ENCODE assay signal across 39 cellular contexts in genomic region chr2:129441610-129442009, GRCh38.
"Had no signal": no experiment of that assay in that cellular context is flagged by ENCODE, and none has a peak within 500 bp of the region (broad histone marks: within the 10 kb centered on the region; RNA-seq: fewer than 3 reads in every experiment).

No MANE protein-coding gene starts in this region.

- H3K4me3 Mint-ChIP-seq: activated naive CD4-positive, alpha-beta T cell treated with anti-CD3 and anti-CD28 coated beads for 36 hours; activated naive CD4-positive, alpha-beta T cell treated with anti-CD3 and anti-CD28 coated beads, Interleukin-2, amount 10 ng/mL, durations not matched to agents 7 days and 5 days; activated naive CD4-positive, alpha-beta T cell treated with anti-CD3 and anti-CD28 coated beads, Interleukin-2, amount 50 U/mL, for 24 hours; activated naive CD8-positive, alpha-beta T cell; activated naive CD8-positive, alpha-beta T cell treated with anti-CD3 and anti-CD28 coated beads for 36 hours; activated naive CD8-positive, alpha-beta T cell treated with anti-CD3 and anti-CD28 coated beads, Interleukin-2, amount 10 ng/mL, durations not matched to agents 7 days and 5 days; activated naive CD8-positive, alpha-beta T cell treated with anti-CD3 and anti-CD28 coated beads, Interleukin-2, amount 50 U/mL, for 24 hours; activated T-cell treated with anti-CD3 and anti-CD28 coated beads, Interleukin-2, amount 50 U/mL, for 24 hours; activated T-cell treated with anti-CD3 and anti-CD28 coated beads, Interleukin-2, amount 50 U/mL, for 4 hours; activated T-cell treated with anti-CD3 and anti-CD28 coated beads, Interleukin-2, amount 50 U/mL, for 72 hours; activated T-helper 1 cell treated with anti-CD3 and anti-CD28 coated beads, Interleukin-12 subunit alpha, Interleukin-12 subunit beta, Interleukin-2, Interleukin-4 antibody, amounts not matched to agents 30 ng/mL and 10 ng/mL and 1 ng/mL, durations not matched to agents 14 hours and 24 hours and 36 hours; activated T-helper 17 cell treated with anti-CD3 and anti-CD28 coated beads, Interleukin-2, amount 50 U/mL, for 72 hours; brain; central memory CD8-positive, alpha-beta T cell had no signal

- H3K9me3 Mint-ChIP-seq: activated naive CD4-positive, alpha-beta T cell treated with anti-CD3 and anti-CD28 coated beads for 36 hours; activated naive CD4-positive, alpha-beta T cell treated with anti-CD3 and anti-CD28 coated beads, Interleukin-2, amount 50 U/mL, for 24 hours; activated naive CD8-positive, alpha-beta T cell treated with anti-CD3 and anti-CD28 coated beads for 36 hours; activated naive CD8-positive, alpha-beta T cell treated with anti-CD3 and anti-CD28 coated beads, Interleukin-2, amount 10 ng/mL, durations not matched to agents 7 days and 5 days; activated naive CD8-positive, alpha-beta T cell treated with anti-CD3 and anti-CD28 coated beads, Interleukin-2, amount 50 U/mL, for 24 hours; activated T-cell treated with anti-CD3 and anti-CD28 coated beads, Interleukin-2, amount 50 U/mL, for 24 hours; activated T-cell treated with anti-CD3 and anti-CD28 coated beads, Interleukin-2, amount 50 U/mL, for 4 hours; activated T-helper 1 cell treated with anti-CD3 and anti-CD28 coated beads, Interleukin-12 subunit alpha, Interleukin-12 subunit beta, Interleukin-2, Interleukin-4 antibody, amounts not matched to agents 30 ng/mL and 10 ng/mL and 1 ng/mL, durations not matched to agents 14 hours and 24 hours and 36 hours; activated T-helper 2 cell treated with anti-CD3 and anti-CD28 coated beads, Interferon-gamma antibody, Interleukin-2, Interleukin-4, amounts not matched to agents 10 μg/mL and 5 μg/mL and 100 μg/mL, durations not matched to agents 14 hours and 24 hours and 36 hours; brain; central memory CD8-positive, alpha-beta T cell had no signal

- H3K9me3 ChIP-seq: adrenal gland, ascending aorta, body of pancreas, breast epithelium had no signal

- DNase-seq: activated effector memory CD4-positive, alpha-beta T cell treated with anti-CD3 and anti-CD28 coated beads, Interleukin-2, amount 50 U/mL, for 16 hours; activated effector memory CD4-positive, alpha-beta T cell treated with Interleukin-2 at 50 U/mL for 16 hours; activated gamma-delta T cell; activated gamma-delta T cell treated with Interleukin-2 at 50 U/mL for 16 hours; activated naive CD4-positive, alpha-beta T cell treated with anti-CD3 and anti-CD28 coated beads for 36 hours; activated naive CD4-positive, alpha-beta T cell treated with anti-CD3 and anti-CD28 coated beads, Interleukin-2, amount 10 ng/mL, durations not matched to agents 7 days and 5 days; activated naive CD4-positive, alpha-beta T cell treated with anti-CD3 and anti-CD28 coated beads, Interleukin-2, amount 50 U/mL, for 16 hours; activated naive CD4-positive, alpha-beta T cell treated with Interleukin-2 at 50 U/mL for 16 hours; activated naive CD8-positive, alpha-beta T cell treated with anti-CD3 and anti-CD28 coated beads for 36 hours; activated naive CD8-positive, alpha-beta T cell treated with anti-CD3 and anti-CD28 coated beads, Interleukin-2, amount 10 ng/mL, durations not matched to agents 7 days and 5 days; activated naive CD8-positive, alpha-beta T cell treated with anti-CD3 and anti-CD28 coated beads, Interleukin-2, amount 50 U/mL, for 24 hours; activated T-cell treated with anti-CD3 and anti-CD28 coated beads, Interleukin-2, amount 50 U/mL, for 1 hour; activated T-cell treated with anti-CD3 and anti-CD28 coated beads, Interleukin-2, amount 50 U/mL, for 24 hours; activated T-cell treated with anti-CD3 and anti-CD28 coated beads, Interleukin-2, amount 50 U/mL, for 4 hours; activated T-cell treated with anti-CD3 and anti-CD28 coated beads, Interleukin-2, amount 50 U/mL, for 48 hours; activated T-cell treated with anti-CD3 and anti-CD28 coated beads, Interleukin-2, amount 50 U/mL, for 72 hours; adrenal gland; amniotic stem cell; amygdala; anterior cingulate cortex; aorta; body of pancreas; brain microvascular endothelial cell; caudate nucleus; central memory CD4-positive, alpha-beta T cell; cerebellar nuclear complex had no signal

- H3K27ac Mint-ChIP-seq: activated naive CD4-positive, alpha-beta T cell treated with anti-CD3 and anti-CD28 coated beads for 36 hours; activated naive CD4-positive, alpha-beta T cell treated with anti-CD3 and anti-CD28 coated beads, Interleukin-2, amount 10 ng/mL, durations not matched to agents 7 days and 5 days; activated naive CD4-positive, alpha-beta T cell treated with anti-CD3 and anti-CD28 coated beads, Interleukin-2, amount 50 U/mL, for 24 hours; activated naive CD4-positive, alpha-beta T cell treated with anti-CD3 and anti-CD28 coated beads, Interleukin-2, amount 50 U/mL, for 72 hours; activated naive CD8-positive, alpha-beta T cell; activated naive CD8-positive, alpha-beta T cell treated with anti-CD3 and anti-CD28 coated beads for 36 hours; activated naive CD8-positive, alpha-beta T cell treated with anti-CD3 and anti-CD28 coated beads, Interleukin-2, amount 10 ng/mL, durations not matched to agents 7 days and 5 days; activated naive CD8-positive, alpha-beta T cell treated with anti-CD3 and anti-CD28 coated beads, Interleukin-2, amount 50 U/mL, for 24 hours; activated T-cell treated with anti-CD3 and anti-CD28 coated beads, Interleukin-2, amount 50 U/mL, for 24 hours; activated T-cell treated with anti-CD3 and anti-CD28 coated beads, Interleukin-2, amount 50 U/mL, for 72 hours; activated T-helper 1 cell treated with anti-CD3 and anti-CD28 coated beads, Interleukin-12 subunit alpha, Interleukin-12 subunit beta, Interleukin-2, Interleukin-4 antibody, amounts not matched to agents 30 ng/mL and 10 ng/mL and 1 ng/mL, durations not matched to agents 14 hours and 24 hours and 36 hours; activated T-helper 17 cell treated with anti-CD3 and anti-CD28 coated beads, Interleukin-2, amount 50 U/mL, for 72 hours; activated T-helper 2 cell treated with anti-CD3 and anti-CD28 coated beads, Interferon-gamma antibody, Interleukin-2, Interleukin-4, amounts not matched to agents 10 μg/mL and 5 μg/mL and 100 μg/mL, durations not matched to agents 14 hours and 24 hours and 36 hours had no signal

- H3K36me3 Mint-ChIP-seq: activated naive CD4-positive, alpha-beta T cell treated with anti-CD3 and anti-CD28 coated beads, Interleukin-2, amount 10 ng/mL, durations not matched to agents 7 days and 5 days; activated naive CD4-positive, alpha-beta T cell treated with anti-CD3 and anti-CD28 coated beads, Interleukin-2, amount 50 U/mL, for 24 hours; activated naive CD4-positive, alpha-beta T cell treated with anti-CD3 and anti-CD28 coated beads, Interleukin-2, amount 50 U/mL, for 72 hours; activated naive CD8-positive, alpha-beta T cell; activated naive CD8-positive, alpha-beta T cell treated with anti-CD3 and anti-CD28 coated beads for 36 hours; activated naive CD8-positive, alpha-beta T cell treated with anti-CD3 and anti-CD28 coated beads, Interleukin-2, amount 10 ng/mL, durations not matched to agents 7 days and 5 days; brain had no signal

- H3K27me3 Mint-ChIP-seq: activated naive CD4-positive, alpha-beta T cell treated with anti-CD3 and anti-CD28 coated beads, Interleukin-2, amount 10 ng/mL, durations not matched to agents 7 days and 5 days; activated T-cell treated with anti-CD3 and anti-CD28 coated beads, Interleukin-2, amount 50 U/mL, for 24 hours; brain had no signal

- H3K36me3 ChIP-seq: adrenal gland, ascending aorta, brain microvascular endothelial cell, breast epithelium, cardiac muscle cell had no signal

- H3K4me1 Mint-ChIP-seq: activated naive CD4-positive, alpha-beta T cell treated with anti-CD3 and anti-CD28 coated beads, Interleukin-2, amount 10 ng/mL, durations not matched to agents 7 days and 5 days; activated naive CD4-positive, alpha-beta T cell treated with anti-CD3 and anti-CD28 coated beads, Interleukin-2, amount 50 U/mL, for 24 hours; activated naive CD8-positive, alpha-beta T cell treated with anti-CD3 and anti-CD28 coated beads for 36 hours; activated naive CD8-positive, alpha-beta T cell treated with anti-CD3 and anti-CD28 coated beads, Interleukin-2, amount 10 ng/mL, durations not matched to agents 7 days and 5 days; activated naive CD8-positive, alpha-beta T cell treated with anti-CD3 and anti-CD28 coated beads, Interleukin-2, amount 50 U/mL, for 24 hours; activated T-helper 17 cell treated with anti-CD3 and anti-CD28 coated beads, Interleukin-2, amount 50 U/mL, for 72 hours; central memory CD8-positive, alpha-beta T cell had no signal

- H3K27me3 ChIP-seq: adrenal gland, ascending aorta, body of pancreas, brain microvascular endothelial cell, breast epithelium, cardiac muscle cell had no signal

- FAIRE-seq: astrocyte, bronchial epithelial cell had no signal

- H3K27ac ChIP-seq: adrenal gland, ascending aorta, body of pancreas, brain microvascular endothelial cell, breast epithelium, cardiac muscle cell had no signal

- ATAC-seq: activated naive CD4-positive, alpha-beta T cell treated with anti-CD3 and anti-CD28 coated beads, Interleukin-2, amount 50 U/mL, for 72 hours; activated naive CD8-positive, alpha-beta T cell treated with anti-CD3 and anti-CD28 coated beads, Interleukin-2, amount 50 U/mL, for 24 hours; activated T-cell treated with anti-CD3 and anti-CD28 coated beads, Interleukin-2, amount 50 U/mL, for 4 hours; activated T-cell treated with anti-CD3 and anti-CD28 coated beads, Interleukin-2, amount 50 U/mL, for 72 hours; activated T-helper 17 cell treated with anti-CD3 and anti-CD28 coated beads, Interleukin-2, amount 50 U/mL, for 72 hours; body of pancreas had no signal

- H3K4me1 ChIP-seq: adrenal gland, ascending aorta, body of pancreas, breast epithelium had no signal

- H3K4me3 ChIP-seq: adrenal gland, ascending aorta, body of pancreas, breast epithelium, cardiac muscle cell had no signal
